ENCODE assay signal across 8 cellular contexts in the genomic region with DNA sequence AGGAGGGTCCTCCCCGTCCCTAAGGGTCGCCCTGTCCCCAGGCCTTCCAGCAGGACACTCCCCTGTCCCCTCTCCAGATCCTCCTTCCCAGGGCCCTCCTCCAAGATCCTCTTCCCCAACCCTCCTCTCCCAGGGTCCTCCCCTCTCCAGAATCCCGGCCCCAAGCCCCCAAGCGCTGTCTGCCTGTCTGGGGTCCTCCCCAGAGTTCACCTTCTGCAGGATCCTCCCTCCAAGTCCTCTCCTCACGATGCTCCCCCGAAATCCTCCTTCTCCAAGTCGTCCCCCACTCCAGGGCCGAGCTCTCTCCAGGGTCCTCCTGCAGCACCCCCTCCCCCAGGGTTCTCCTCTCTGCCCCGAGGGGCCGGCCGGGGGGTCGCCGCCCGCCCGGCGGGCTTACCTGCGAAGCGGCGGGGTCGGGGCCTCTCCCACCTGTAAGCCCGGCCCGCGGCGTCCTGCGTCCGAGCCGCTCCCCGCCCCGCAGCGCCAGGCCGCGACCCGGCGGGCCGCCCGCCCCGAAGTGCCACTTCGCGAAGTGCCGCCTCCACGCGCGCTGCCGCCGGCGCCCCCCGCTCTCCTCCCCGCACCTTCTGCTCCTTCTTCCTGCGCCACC. TPM values are rescaled to one million over a fixed set of nuclear protein-coding genes. Genes with fewer than 3 reads are reported as not detected.
DNase-seq lines count a peak whose midpoint lies in the region; ATAC-seq, FAIRE-seq and TF ChIP-seq lines count a peak whose summit lies in the region.

No MANE protein-coding gene starts in this region.

- H3K4me2 ChIP-seq in K562 (ENCODE audit: insufficient read depth, low read length) (peak overlapping the region; percentile 77), HepG2 (ENCODE audit: low read depth, low read length) (peak overlapping the region; percentile 97)

- POLR2A ChIA-PET in K562 (lab: Yijun Ruan, JAX) (interaction anchor here (1.0 to 1.1 kb wide), 3 partner anchors 15 to 82 kb away, joined by 3 read pairs; no protein-coding TSS in a partner anchor), HepG2 (lab: Yijun Ruan, JAX) (interaction anchor here (2.0 to 2.9 kb wide), 2 partner anchors 9 to 10 kb away, joined by 5 to 23 read pairs; no protein-coding TSS in a partner anchor)

- in situ Hi-C loops in K562 (cut with MboI) = no loop called here
- in situ Hi-C loops in HepG2 (cut with HindIII; ENCODE audit: extremely low pct_ligation_motif_present, low pct_unique_long_range_greater_than_20kb) = no loop called here

- TF ChIP-seq POLR2A in K562 (conservative IDR thresholded peaks at IDR 0.05) = no peak
- TF ChIP-seq POLR2A in HepG2 (IDR thresholded peaks at IDR 0.05; ENCODE audit: insufficient read depth in 1 of 2, low read depth in 2 of 2, low read length in 2 of 2) = no peak

- peaks cover 44% of the 10 kb centered on the region for H3K79me2 ChIP-seq in K562 (ENCODE audit: control insufficient read depth, insufficient read depth, low read length)
- H3K79me2 ChIP-seq in HepG2 (ENCODE audit: insufficient read depth, low read length) = peaks cover 37% of the 10 kb centered on the region

- H3K9me3 ChIP-seq in K562 (replicated peaks; ENCODE audit: control insufficient read depth, insufficient read depth, low read depth, low read length) = no peaks in the 10 kb centered on the region
- no peaks in the 10 kb centered on the region for H3K9me3 ChIP-seq in HepG2 (ENCODE audit: low read length)
- no peaks in the 10 kb centered on the region for H3K9me3 ChIP-seq in tibial artery

- H3K4me1 ChIP-seq in K562 (replicated peaks in 1 of 2; ENCODE audit: control insufficient read depth in 2 of 2, insufficient read depth in 2 of 2, low read length in 2 of 2) (peaks cover 13 to 72% of the 10 kb centered on the region in 2 experiments), HepG2 (ENCODE audit: insufficient read depth, low read length) (peaks cover 63% of the 10 kb centered on the region), tibial artery (peaks cover 0 to 42% (median 35%) of the 10 kb centered on the region in 4 donors)

- H3K36me3 ChIP-seq in K562 (ENCODE audit: control insufficient read depth, insufficient read depth, low read length) = peaks cover 28% of the 10 kb centered on the region; the same call in 2 of the 3 replicates
- H3K36me3 ChIP-seq in HepG2 (replicated peaks in 1 of 2; ENCODE audit: control insufficient read depth in 1 of 2, insufficient read depth in 2 of 2, low read length in 2 of 2) = peaks cover 0 to 4% of the 10 kb centered on the region in 2 experiments; a peak in 3 of 5 replicates
- no peaks in the 10 kb centered on the region for H3K36me3 ChIP-seq in tibial artery

- H4K20me1 ChIP-seq in K562 (replicated peaks; ENCODE audit: control insufficient read depth, insufficient read depth, low read length) (peaks cover 20% of the 10 kb centered on the region; the same call in 1 of the 2 replicates), HepG2 (ENCODE audit: insufficient read depth, low read length) (peaks cover 29% of the 10 kb centered on the region)

- intact Hi-C loops in K562 (cut with micrococcal nuclease) = loop anchor here (2.0 kb wide), 1 partner anchor 23 kb away; no protein-coding TSS in a partner anchor
- intact Hi-C loops in HepG2 (cut with micrococcal nuclease; ENCODE audit: unreplicated experiment) = no loop called here
- intact Hi-C loops in tibial artery (cut with DNase I; ENCODE audit: low total_unique reads) = no loop called here

- TF ChIP-seq EP300 in K562 (IDR thresholded peaks at IDR 0.05; ENCODE audit: low read length) (no peak), HepG2 (IDR thresholded peaks at IDR 0.05; ENCODE audit: low read depth in 2 of 2, low read length in 2 of 2) (no peak), HepG2 (CRISPR knock-in tag; IDR thresholded peaks at IDR 0.05; ENCODE audit: borderline replicate concordance) (no peak)

- BruUV-seq in K562 (replicated peaks; lab: Mats Ljungman, UMichigan) (no TSS peak), HepG2 (replicated peaks; lab: Mats Ljungman, UMichigan) (no TSS peak)

- H3K9ac ChIP-seq in K562 (ENCODE audit: insufficient read depth in 1 of 2, low read depth in 2 of 2, low read length in 2 of 2) (peak overlapping the region; percentile 53 to 91; a peak in 3 of 4 replicates), HepG2 (ENCODE audit: insufficient read depth, low read depth, low read length) (peak overlapping the region; percentile 68)

- no peak for TF ChIP-seq CTCF in K562 (IDR thresholded peaks at IDR 0.05 in 2 of 3, conservative IDR thresholded peaks at IDR 0.05 in 1 of 3; ENCODE audit: insufficient read depth in 2 of 3, low read depth in 1 of 3, low read length in 3 of 3)
- TF ChIP-seq CTCF in HepG2 (CRISPR knock-in tag; IDR thresholded peaks at IDR 0.05) = no peak
- TF ChIP-seq CTCF in tibial artery (IDR thresholded peaks at IDR 0.05) = no peak

- FAIRE-seq in K562 (lab: Jason Lieb, UNC) (no peak), HepG2 (lab: Jason Lieb, UNC) (no peak)

- DNase-seq in K562 (ENCODE audit: extremely low read depth in 1 of 4, low spot score in 3 of 4) = peak in 1 of 4 experiments; percentile 31
- no peak for DNase-seq in HepG2 (ENCODE audit: low spot score)
- DNase-seq in tibial artery = no peak
- no peak for DNase-seq in NCI-H526 treated with DMSO at 0.1 percent for 48 hours (lab: John Stamatoyannopoulos, UW)
- DNase-seq in ureter (ENCODE audit: low spot score) = no peak
- no peak for DNase-seq in activated effector memory CD4-positive, alpha-beta T cell treated with Interleukin-2 at 50 U/mL for 16 hours

- peak overlapping the region; percentile 58; the same call in 1 of the 2 replicates for H2AFZ ChIP-seq in K562 (ENCODE audit: low read depth, low read length)
- no peak overlapping the region for H2AFZ ChIP-seq in HepG2 (ENCODE audit: low read length)

- H3K9me1 ChIP-seq in K562 (ENCODE audit: control insufficient read depth, insufficient read depth, low read length) = peaks cover 3% of the 10 kb centered on the region

- H3K27me3 ChIP-seq in K562 (ENCODE audit: control insufficient read depth in 2 of 2, insufficient read depth in 2 of 2, low read length in 2 of 2) = no peaks in the 10 kb centered on the region
- peaks cover 0 to 6% of the 10 kb centered on the region in 2 experiments; a peak in 2 of 5 replicates for H3K27me3 ChIP-seq in HepG2 (ENCODE audit: control insufficient read depth in 1 of 2, insufficient read depth in 2 of 2, low read length in 2 of 2)
- peaks cover 0 to 56% of the 10 kb centered on the region in 2 donors for H3K27me3 ChIP-seq in tibial artery

- 5% methylated on average over 12 of the region's 49 CpGs for WGBS in K562 (ENCODE audit: insufficient coverage, low coverage, missing lambda C conversion rate)
- under 1% methylated on average over 21 of the region's 49 CpGs for WGBS in HepG2 (ENCODE audit: low lambda C conversion rate)

- no peak for TF ChIP-seq RAD21 in K562 (CRISPR knock-in tag; conservative IDR thresholded peaks at IDR 0.05 in 1 of 2, IDR thresholded peaks at IDR 0.05 in 1 of 2)
- TF ChIP-seq RAD21 in HepG2 (CRISPR knock-in tag; IDR thresholded peaks at IDR 0.05) = no peak; the same call in 1 of the 2 replicates

- ATAC-seq in HG03280 (IDR thresholded peaks at IDR 0.05; ENCODE audit: unreplicated experiment) = peak; percentile 5
- peak; percentile 63 for ATAC-seq in K562
- peak; percentile 45 for ATAC-seq in HepG2

- peak overlapping the region; percentile 39; the same call in 1 of the 2 replicates for H3K4me3 ChIP-seq in GM08714 (ENCODE audit: low read length)
- H3K4me3 ChIP-seq in K562 = peak overlapping the region; percentile 70
- peak overlapping the region; percentile 76 to 88 (median 77) for H3K4me3 ChIP-seq in HepG2 (replicated peaks in 1 of 3; ENCODE audit: insufficient read depth in 1 of 3, low read depth in 2 of 3, low read length in 3 of 3)
- peak overlapping the region; percentile 48 to 62 for H3K4me3 ChIP-seq in tibial artery

- H3K27ac ChIP-seq in K562 (ENCODE audit: extremely low read depth, low read depth, low read length) (no peak overlapping the region), HepG2 (ENCODE audit: extremely low read length, insufficient read depth, low read length) (no peak overlapping the region), tibial artery (no peak overlapping the region)

- CTCF ChIA-PET in K562 (lab: Yijun Ruan, JAX; ENCODE audit: low intra/inter-chr PET ratio) = interaction anchor here (0.7 kb wide), 1 partner anchor 14 kb away, joined by 5 read pairs; no protein-coding TSS in a partner anchor
- CTCF ChIA-PET in HepG2 (lab: Yijun Ruan, JAX; ENCODE audit: low intra/inter-chr PET ratio, low total read pairs) = interaction anchor here (1.6 kb wide), 1 partner anchor 67 kb away, joined by 4 read pairs; no protein-coding TSS in a partner anchor

RNA-seq across cellular contexts. Expression of a gene that starts 0.7 kb away (rescaled TPM):
- total RNA-seq in K562 (2011; cell fraction: chromatin; rRNA removed; ENCODE audit: low replicate concordance) = 69.8 and 141 TPM in 2 replicates
- 54.5 and 61.0 TPM in 2 replicates for total RNA-seq in K562 (2011; cell fraction: nucleolus; rRNA removed)
- total RNA-seq in K562 (2011; cell fraction: nucleoplasm; rRNA removed) = 40.5 and 42.0 TPM in 2 replicates
- total RNA-seq in K562 (2014; rRNA removed) (26.7 and 31.9 TPM in 2 replicates), K562 (2014; rRNA removed; fragmentation: Illumina TruSeq; extraction: Trizol) (14.2 and 17.7 TPM in 2 replicates), K562 (2015; rRNA removed; fragmentation: Illumina TruSeq; extraction: Trizol) (18.4 and 21.2 TPM in 2 replicates), K562 (2021) (44.7 and 51.6 TPM in 2 replicates), HepG2 (2016; rRNA removed; fragmentation: Illumina TruSeq; extraction: Trizol) (16.3 and 22.5 TPM in 2 replicates), ureter (48.7 TPM)
- polyA plus RNA-seq in K562 (2011; rRNA removed) (9.8 and 13.6 TPM in 2 replicates), K562 (2014; fragmentation: Illumina TruSeq; extraction: Trizol) (20.7 and 30.0 TPM in 2 replicates), K562 (2014; fragmentation: Nextera tagmentation; extraction: Ambion mirVana) (1 to 10 TPM; 2.3 to 2.4 TPM), K562 (2014; rRNA removed) (17.3 and 23.2 TPM in 2 replicates), HepG2 (2011; rRNA removed) (24.0 and 29.8 TPM in 2 replicates)
- polyA plus RNA-seq in K562 (2011; cell fraction: cytosol; rRNA removed) = 9.8 and 28.7 TPM in 2 replicates
- polyA plus RNA-seq in K562 (2011; cell fraction: nucleus; rRNA removed) = 37.7 and 77.3 TPM in 2 replicates
- 37.1 and 42.6 TPM in 2 replicates for polyA plus RNA-seq in K562 (2012)
- 11.9 and 13.6 TPM in 2 replicates for polyA minus RNA-seq in K562 (2011; rRNA and poly(A)+ RNA removed)
- polyA minus RNA-seq in K562 (2011; cell fraction: cytosol; rRNA and poly(A)+ RNA removed) = 22.8 and 24.8 TPM in 2 replicates
- polyA minus RNA-seq in K562 (2011; cell fraction: nucleus; rRNA and poly(A)+ RNA removed) = 38.3 and 38.6 TPM in 2 replicates
- total RNA-seq in HepG2 (2016; cell fraction: cytosol; rRNA removed; fragmentation: Illumina TruSeq; extraction: Trizol; ENCODE audit: low read depth) = 8.5 and 9.9 TPM in 2 replicates
- 15.1 and 19.9 TPM in 2 replicates for total RNA-seq in HepG2 (2016; cell fraction: insoluble cytoplasmic fraction; rRNA removed; fragmentation: Illumina TruSeq; extraction: Trizol)
- 11.6 and 11.8 TPM in 2 replicates for total RNA-seq in HepG2 (2016; cell fraction: membrane; rRNA removed; fragmentation: Illumina TruSeq; extraction: Trizol)
- total RNA-seq in HepG2 (2016; cell fraction: nucleus; rRNA removed; fragmentation: Illumina TruSeq; extraction: Trizol) = 15.9 and 21.1 TPM in 2 replicates
- 14.8 and 22.5 TPM in 2 replicates for polyA plus RNA-seq in HepG2 (2011; cell fraction: cytosol; rRNA removed)
- polyA plus RNA-seq in HepG2 (2011; cell fraction: nucleus; rRNA removed) = 101 and 122 TPM in 2 replicates
- polyA plus RNA-seq in HepG2 (2012) = 34.4 and 34.9 TPM in 2 replicates
- polyA plus RNA-seq in HepG2 (2016; cell fraction: cytosol; fragmentation: Illumina TruSeq; extraction: Trizol; ENCODE audit: low read depth) = 3.9 and 4.4 TPM in 2 replicates
- 14.7 and 22.4 TPM in 2 replicates for polyA plus RNA-seq in HepG2 (2016; cell fraction: insoluble cytoplasmic fraction; fragmentation: Illumina TruSeq; extraction: Trizol; ENCODE audit: low read depth)
- polyA plus RNA-seq in HepG2 (2016; cell fraction: membrane; fragmentation: Illumina TruSeq; extraction: Trizol; ENCODE audit: low read depth) = 6.8 and 8.2 TPM in 2 replicates
- polyA plus RNA-seq in HepG2 (2016; cell fraction: nucleus; fragmentation: Illumina TruSeq; extraction: Trizol; ENCODE audit: insufficient read depth, low read depth) = 38.9 and 40.0 TPM in 2 replicates
- 6.9 and 34.6 TPM in 2 replicates for polyA minus RNA-seq in HepG2 (2011; rRNA and poly(A)+ RNA removed; ENCODE audit: low replicate concordance)
- polyA minus RNA-seq in HepG2 (2011; cell fraction: cytosol; rRNA and poly(A)+ RNA removed) = 19.5 and 20.5 TPM in 2 replicates
- 51.2 and 56.7 TPM in 2 replicates for polyA minus RNA-seq in HepG2 (2011; cell fraction: nucleus; rRNA and poly(A)+ RNA removed)

RNA-seq across cellular contexts. Expression of a gene that starts 42.6 kb away (rescaled TPM):
- total RNA-seq in K562 (2011; cell fraction: chromatin; rRNA removed; ENCODE audit: low replicate concordance) = 33.8 and 66.2 TPM in 2 replicates
- total RNA-seq in K562 (2011; cell fraction: nucleolus; rRNA removed) = 40.5 and 47.9 TPM in 2 replicates
- 22.9 and 24.6 TPM in 2 replicates for total RNA-seq in K562 (2011; cell fraction: nucleoplasm; rRNA removed)
- total RNA-seq in K562 (2014; rRNA removed) (10.3 and 12.9 TPM in 2 replicates), K562 (2014; rRNA removed; fragmentation: Illumina TruSeq; extraction: Trizol) (14.4 and 15.7 TPM in 2 replicates), K562 (2015; rRNA removed; fragmentation: Illumina TruSeq; extraction: Trizol) (12.7 and 13.8 TPM in 2 replicates), K562 (2021) (25.6 and 26.8 TPM in 2 replicates), HepG2 (2016; rRNA removed; fragmentation: Illumina TruSeq; extraction: Trizol) (24.2 and 24.6 TPM in 2 replicates), ureter (26.2 TPM)
- polyA plus RNA-seq in K562 (2011; rRNA removed) (8.0 and 13.4 TPM in 2 replicates), K562 (2014; fragmentation: Illumina TruSeq; extraction: Trizol) (11.4 and 15.5 TPM in 2 replicates), K562 (2014; fragmentation: Nextera tagmentation; extraction: Ambion mirVana) (1 to 10 TPM in 1 of 2 experiments, under 1 TPM in 1; 0.25 to 1.8 TPM), K562 (2014; rRNA removed) (28.3 and 30.4 TPM in 2 replicates), HepG2 (2011; rRNA removed) (11.1 and 17.7 TPM in 2 replicates)
- 10.5 and 35.5 TPM in 2 replicates for polyA plus RNA-seq in K562 (2011; cell fraction: cytosol; rRNA removed)
- 10.7 and 20.1 TPM in 2 replicates for polyA plus RNA-seq in K562 (2011; cell fraction: nucleus; rRNA removed)
- polyA plus RNA-seq in K562 (2012) = 13.7 and 20.1 TPM in 2 replicates
- 11.2 and 15.9 TPM in 2 replicates for polyA minus RNA-seq in K562 (2011; rRNA and poly(A)+ RNA removed)
- polyA minus RNA-seq in K562 (2011; cell fraction: cytosol; rRNA and poly(A)+ RNA removed) = 5.0 and 8.7 TPM in 2 replicates
- polyA minus RNA-seq in K562 (2011; cell fraction: nucleus; rRNA and poly(A)+ RNA removed) = 13.5 and 13.7 TPM in 2 replicates
- total RNA-seq in HepG2 (2016; cell fraction: cytosol; rRNA removed; fragmentation: Illumina TruSeq; extraction: Trizol; ENCODE audit: low read depth) = 5.9 and 6.6 TPM in 2 replicates
- total RNA-seq in HepG2 (2016; cell fraction: insoluble cytoplasmic fraction; rRNA removed; fragmentation: Illumina TruSeq; extraction: Trizol) = 24.5 and 25.5 TPM in 2 replicates
- 14.7 and 15.5 TPM in 2 replicates for total RNA-seq in HepG2 (2016; cell fraction: membrane; rRNA removed; fragmentation: Illumina TruSeq; extraction: Trizol)
- total RNA-seq in HepG2 (2016; cell fraction: nucleus; rRNA removed; fragmentation: Illumina TruSeq; extraction: Trizol) = 12.8 and 13.9 TPM in 2 replicates
- polyA plus RNA-seq in HepG2 (2011; cell fraction: cytosol; rRNA removed) = 14.2 and 21.6 TPM in 2 replicates
- 31.7 and 32.3 TPM in 2 replicates for polyA plus RNA-seq in HepG2 (2011; cell fraction: nucleus; rRNA removed)
- polyA plus RNA-seq in HepG2 (2012) = 10.1 and 14.6 TPM in 2 replicates
- 8.4 and 9.7 TPM in 2 replicates for polyA plus RNA-seq in HepG2 (2016; cell fraction: cytosol; fragmentation: Illumina TruSeq; extraction: Trizol; ENCODE audit: low read depth)
- polyA plus RNA-seq in HepG2 (2016; cell fraction: insoluble cytoplasmic fraction; fragmentation: Illumina TruSeq; extraction: Trizol; ENCODE audit: low read depth) = 42.4 and 45.1 TPM in 2 replicates
- 14.8 and 17.6 TPM in 2 replicates for polyA plus RNA-seq in HepG2 (2016; cell fraction: membrane; fragmentation: Illumina TruSeq; extraction: Trizol; ENCODE audit: low read depth)
- polyA plus RNA-seq in HepG2 (2016; cell fraction: nucleus; fragmentation: Illumina TruSeq; extraction: Trizol; ENCODE audit: insufficient read depth, low read depth) = 34.7 and 37.8 TPM in 2 replicates
- polyA minus RNA-seq in HepG2 (2011; rRNA and poly(A)+ RNA removed; ENCODE audit: low replicate concordance) = 6.7 and 18.8 TPM in 2 replicates
- polyA minus RNA-seq in HepG2 (2011; cell fraction: cytosol; rRNA and poly(A)+ RNA removed) = 8.2 and 11.1 TPM in 2 replicates
- 20.0 and 22.4 TPM in 2 replicates for polyA minus RNA-seq in HepG2 (2011; cell fraction: nucleus; rRNA and poly(A)+ RNA removed)

Comparison
In these comparisons a context has a peak if more than half of its experiments do, and no peak if none do; other contexts are left out.
1. ATAC-seq: peak in every context shown above with its lines; median percentile 63 in K562; 45 in HepG2; 5 in HG03280.